Comparison of ENCODE assay signal across 1 cellular context in the genomic region with DNA sequence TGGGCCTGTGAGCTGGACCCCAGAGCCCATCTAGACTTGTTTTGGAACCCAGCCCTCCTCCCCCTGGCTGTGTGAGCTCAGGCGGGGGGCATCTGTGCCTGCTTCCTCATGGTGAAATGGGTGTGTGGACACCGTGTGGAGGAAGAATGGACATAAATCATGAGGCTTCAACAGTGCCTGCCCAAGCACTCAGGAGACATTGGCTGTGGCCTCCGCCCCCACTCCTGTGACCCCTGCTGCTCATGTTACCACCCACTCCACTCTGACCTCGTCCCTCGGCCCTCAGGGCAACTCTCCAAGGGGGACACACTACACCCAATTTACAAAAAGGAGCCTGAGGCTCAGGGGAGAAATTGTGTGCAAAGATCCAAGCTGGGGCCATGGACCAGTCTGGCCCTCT.
TF ChIP-seq lines count a peak whose summit lies in the region.

No MANE protein-coding gene starts in this region.

TF ChIP-seq in K562, 482 proteins besides CTCF, POLR2A, EP300 and RAD21:
- no peak for TF ChIP-seq NFIX (CRISPR knock-in tag; IDR thresholded peaks at IDR 0.05; ENCODE audit: low read depth)
- TF ChIP-seq, protein P1, sequence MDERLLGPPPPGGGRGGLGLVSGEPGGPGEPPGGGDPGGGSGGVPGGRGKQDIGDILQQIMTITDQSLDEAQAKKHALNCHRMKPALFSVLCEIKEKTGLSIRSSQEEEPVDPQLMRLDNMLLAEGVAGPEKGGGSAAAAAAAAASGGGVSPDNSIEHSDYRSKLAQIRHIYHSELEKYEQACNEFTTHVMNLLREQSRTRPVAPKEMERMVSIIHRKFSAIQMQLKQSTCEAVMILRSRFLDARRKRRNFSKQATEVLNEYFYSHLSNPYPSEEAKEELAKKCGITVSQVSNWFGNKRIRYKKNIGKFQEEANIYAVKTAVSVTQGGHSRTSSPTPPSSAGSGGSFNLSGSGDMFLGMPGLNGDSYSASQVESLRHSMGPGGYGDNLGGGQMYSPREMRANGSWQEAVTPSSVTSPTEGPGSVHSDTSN (CRISPR knock-in tag; IDR thresholded peaks at IDR 0.05; ENCODE audit: low read depth), result no peak
- TF ChIP-seq, protein P1 (tag; conservative IDR thresholded peaks at IDR 0.05; ENCODE audit: low read depth), result peak; percentile 69
- TF ChIP-seq, protein P2, sequence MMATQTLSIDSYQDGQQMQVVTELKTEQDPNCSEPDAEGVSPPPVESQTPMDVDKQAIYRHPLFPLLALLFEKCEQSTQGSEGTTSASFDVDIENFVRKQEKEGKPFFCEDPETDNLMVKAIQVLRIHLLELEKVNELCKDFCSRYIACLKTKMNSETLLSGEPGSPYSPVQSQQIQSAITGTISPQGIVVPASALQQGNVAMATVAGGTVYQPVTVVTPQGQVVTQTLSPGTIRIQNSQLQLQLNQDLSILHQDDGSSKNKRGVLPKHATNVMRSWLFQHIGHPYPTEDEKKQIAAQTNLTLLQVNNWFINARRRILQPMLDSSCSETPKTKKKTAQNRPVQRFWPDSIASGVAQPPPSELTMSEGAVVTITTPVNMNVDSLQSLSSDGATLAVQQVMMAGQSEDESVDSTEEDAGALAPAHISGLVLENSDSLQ (IDR thresholded peaks at IDR 0.05), result peak; percentile 53; the same call in 1 of the 2 replicates
- peak; percentile 73 for TF ChIP-seq MEIS2 (IDR thresholded peaks at IDR 0.05; ENCODE audit: partially characterized antibody)
- TF ChIP-seq EGR1 (conservative IDR thresholded peaks at IDR 0.05), result peak; percentile 66
